Comparison of ENCODE assay signal across 9 cellular contexts in genomic region chr5:126801992-126802294, GRCh38. TPM values are rescaled to one million over a fixed set of nuclear protein-coding genes. Genes with fewer than 3 reads are reported as not detected.
DNase-seq lines count a peak whose midpoint lies in the region; ATAC-seq and TF ChIP-seq lines count a peak whose summit lies in the region.
"Had no signal": no experiment of that assay in that cellular context is flagged by ENCODE, and none has a peak within 500 bp of the region (broad histone marks: within the 10 kb centered on the region; RNA-seq: fewer than 3 reads in every experiment).

No MANE protein-coding gene starts in this region.

- H3K4me3 Mint-ChIP-seq in T-helper 17 cell = no peak overlapping the region
- H3K4me3 Mint-ChIP-seq: T-helper 1 cell treated with Interleukin-12 subunit alpha and Interleukin-12 subunit beta and Interleukin-4 antibody, amounts not matched to agents 30 μg/mL and 1 μg/mL, for 36 hours had no signal

- H3F3A ChIP-seq in GM23248 (ENCODE audit: insufficient read depth) = peaks cover 13% of the 10 kb centered on the region

- H3K36me3 Mint-ChIP-seq in T-helper 17 cell (ENCODE audit: low read depth) = no peaks in the 10 kb centered on the region

- no peak overlapping the region for H3K27ac Mint-ChIP-seq in T-helper 17 cell

- no peak overlapping the region for H3K4me3 ChIP-seq in GM23248
- H3K4me3 ChIP-seq in WERI-Rb-1 (ENCODE audit: low read depth, low read length) = no peak overlapping the region

- no peaks in the 10 kb centered on the region for H4K20me1 ChIP-seq in GM23248 (ENCODE audit: insufficient read depth)

- 3 to 5% methylated on average over 1 of the region's 1 CpG for WGBS in GM23248 (ENCODE audit: low coverage in 1 of 2, low lambda C conversion rate in 2 of 2, missing lambda C conversion rate in 2 of 2), 2 experiments

- H3K36me3 ChIP-seq in GM23248 (ENCODE audit: low read depth) (no peaks in the 10 kb centered on the region), WERI-Rb-1 (peaks cover 53% of the 10 kb centered on the region)

- no peak overlapping the region for H3K9ac ChIP-seq in GM23248

- no peak overlapping the region for H3K27ac ChIP-seq in GM23248
- H3K27ac ChIP-seq in WERI-Rb-1 = no peak overlapping the region

- peak; percentile 67 for ATAC-seq in T-helper 17 cell
- ATAC-seq in HG03521 (IDR thresholded peaks at IDR 0.05; ENCODE audit: unreplicated experiment) = no peak

- H3K9me3 ChIP-seq in GM23248 (ENCODE audit: low read depth) = no peaks in the 10 kb centered on the region
- no peaks in the 10 kb centered on the region for H3K9me3 ChIP-seq in T-helper 17 cell (ENCODE audit: control insufficient read depth, low read length, poor library complexity, severe bottlenecking)
- no peaks in the 10 kb centered on the region for H3K9me3 ChIP-seq in WERI-Rb-1 (ENCODE audit: severe bottlenecking)

- no peaks in the 10 kb centered on the region for H3K9me2 ChIP-seq in GM23248 (ENCODE audit: insufficient read depth)

- peaks cover 77% of the 10 kb centered on the region for H3K79me2 ChIP-seq in GM23248 (ENCODE audit: insufficient read depth)

- no peak for TF ChIP-seq CTCF in WERI-Rb-1 (IDR thresholded peaks at IDR 0.05; ENCODE audit: low read depth, low read length)

- in situ Hi-C loops in GM23248 (cut with MboI) = no loop called here

- H3K4me1 ChIP-seq in GM23248 (ENCODE audit: insufficient read depth) = peaks cover 18% of the 10 kb centered on the region

- H3K4me2 ChIP-seq in GM23248 (ENCODE audit: unreplicated experiment) = no peak overlapping the region

- H3K27me3 ChIP-seq in GM23248 (replicated peaks; ENCODE audit: insufficient read depth) (no peaks in the 10 kb centered on the region), WERI-Rb-1 (ENCODE audit: insufficient read depth, low read depth, severe bottlenecking) (no peaks in the 10 kb centered on the region)

- H3K27me3 Mint-ChIP-seq in T-helper 17 cell = no peaks in the 10 kb centered on the region

- peaks cover 19% of the 10 kb centered on the region for H3K4me1 Mint-ChIP-seq in T-helper 17 cell

- no peak overlapping the region for H2AFZ ChIP-seq in GM23248

- peak; percentile 38 for DNase-seq in EL
- DNase-seq in GM23248 = peak; percentile 80
- no peak for DNase-seq in T-helper 17 cell
- DNase-seq in kidney tubule cell (ENCODE audit: low spot score) = peak; percentile 39
- DNase-seq in effector CD8-positive, alpha-beta T cell (lab: John Stamatoyannopoulos, UW) = no peak
- no peak for DNase-seq in NCI-H187 (lab: John Stamatoyannopoulos, UW)
- DNase-seq in WERI-Rb-1 = no peak

RNA-seq across cellular contexts. Expression of gene LMNB1, which starts 25.0 kb away (rescaled TPM):
- total RNA-seq in GM23248 (2014; rRNA removed; shearing (Covaris generic)) = 27.3 and 44.1 TPM in 2 replicates
- polyA plus RNA-seq in GM23248 (2016; fragmentation: Nextera tagmentation; extraction: Ambion mirVana) = 2.9 and 4.3 TPM in 2 replicates
- total RNA-seq in T-helper 17 cell = 10 to 100 TPM; 21.6 to 22.2 TPM

Comparison
In these comparisons a context has a peak if more than half of its experiments do, and no peak if none do; other contexts are left out.
1. DNase-seq: peak in EL (single experiment), GM23248 (single experiment) and kidney tubule cell (single experiment); none in T-helper 17 cell (0 of 3), effector CD8-positive, alpha-beta T cell (single experiment), NCI-H187 (0 of 2) and WERI-Rb-1 (single experiment).